26 cellular contexts compared by ENCODE assay signal in the genomic region with DNA sequence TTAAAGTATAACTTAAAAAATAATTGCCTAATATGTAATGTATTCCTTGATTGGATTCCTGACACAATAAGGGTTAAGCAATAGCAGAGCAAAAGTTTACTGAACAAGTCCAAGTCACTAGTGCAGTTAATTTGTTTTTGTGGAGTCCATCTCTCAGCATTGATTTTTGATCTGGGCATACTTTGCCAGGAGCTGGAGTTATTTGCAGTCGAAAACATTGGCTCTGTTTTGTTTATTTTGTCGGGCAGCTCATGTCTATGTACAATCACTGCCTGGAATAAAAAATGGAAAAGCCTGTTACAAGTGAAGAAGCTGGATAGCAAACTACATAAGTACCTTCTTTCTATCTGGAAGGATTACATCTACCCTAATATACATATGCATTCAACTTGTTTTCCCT.
"Had no signal": no experiment of that assay in that cellular context is flagged by ENCODE, and none has a peak within 500 bp of the region (broad histone marks: within the 10 kb centered on the region; RNA-seq: fewer than 3 reads in every experiment).

No MANE protein-coding gene starts in this region.

- DNase-seq: heart left ventricle; hypothalamus; immature natural killer cell; kidney; left colon; left ventricle myocardium superior; lower lobe of right lung; mammary epithelial cell; mesenchymal stem cell; naive thymus-derived CD4-positive, alpha-beta T cell; ovary; posterior cingulate gyrus; psoas muscle; spleen; stimulated activated CD4-positive, alpha-beta T cell treated with anti-CD3 and anti-CD28 coated beads, Interleukin-4, amount 100 ng/mL, for 24 hours; stimulated activated naive CD4-positive, alpha-beta T cell; substantia nigra; upper lobe of left lung had no signal

- H3K27me3 ChIP-seq: heart left ventricle, ovary, spleen, tibial nerve, upper lobe of left lung, vagina had no signal

- H3K4me3 ChIP-seq: heart left ventricle, lower lobe of right lung, ovary, psoas muscle, skin epidermis, spleen, tibial nerve, upper lobe of left lung, vagina had no signal

- H3K36me3 ChIP-seq: heart left ventricle, lower lobe of right lung, ovary, spleen, tibial nerve, upper lobe of left lung, vagina had no signal

- H3K9me3 ChIP-seq: lower lobe of right lung, ovary, psoas muscle, spleen, upper lobe of left lung, vagina had no signal

- H3K27ac Mint-ChIP-seq: immature natural killer cell; mesothelial cell of epicardium; naive thymus-derived CD4-positive, alpha-beta T cell; natural killer cell treated with Interleukin-12 subunit alpha and Interleukin-12 subunit beta and Interleukin-15 and Interleukin-18, amount 100 ng/mL, for 72 hours; stimulated activated effector memory CD8-positive, alpha-beta T cell treated with anti-CD3 and anti-CD28 coated beads, Interleukin-12 subunit alpha, Interleukin-12 subunit beta, amount 100 ng/mL, for 72 hours; stimulated activated naive CD8-positive, alpha-beta T cell treated with anti-CD3 and anti-CD28 coated beads, Interleukin-15, Interleukin-2, amounts not matched to agents 100 ng/mL and 50 ng/mL, for 24 hours had no signal

- ATAC-seq: heart left ventricle; left colon; left ventricle myocardium superior; lower lobe of right lung; naive thymus-derived CD4-positive, alpha-beta T cell; natural killer cell treated with Interleukin-12 subunit alpha and Interleukin-12 subunit beta and Interleukin-15 and Interleukin-18, amount 100 ng/mL, for 72 hours; psoas muscle; sciatic nerve; stimulated activated effector memory CD8-positive, alpha-beta T cell treated with anti-CD3 and anti-CD28 coated beads, Interleukin-12 subunit alpha, Interleukin-12 subunit beta, amount 100 ng/mL, for 72 hours had no signal

- H3K27ac ChIP-seq: heart left ventricle, lower lobe of right lung, ovary, psoas muscle, skin epidermis, spleen, tibial nerve, upper lobe of left lung, vagina had no signal

- H3K27me3 Mint-ChIP-seq: naive thymus-derived CD4-positive, alpha-beta T cell; natural killer cell treated with Interleukin-12 subunit alpha and Interleukin-12 subunit beta and Interleukin-15 and Interleukin-18, amount 100 ng/mL, for 72 hours; stimulated activated naive CD8-positive, alpha-beta T cell treated with anti-CD3 and anti-CD28 coated beads, Interleukin-15, Interleukin-2, amounts not matched to agents 100 ng/mL and 50 ng/mL, for 24 hours had no signal

- H3K4me1 Mint-ChIP-seq: immature natural killer cell; mesothelial cell of epicardium; naive thymus-derived CD4-positive, alpha-beta T cell; stimulated activated effector memory CD8-positive, alpha-beta T cell treated with anti-CD3 and anti-CD28 coated beads, Interleukin-12 subunit alpha, Interleukin-12 subunit beta, amount 100 ng/mL, for 72 hours had no signal

- H3K4me1 ChIP-seq: heart left ventricle, lower lobe of right lung, psoas muscle, spleen, tibial nerve, upper lobe of left lung, vagina had no signal

- H3K4me3 Mint-ChIP-seq: immature natural killer cell; mesothelial cell of epicardium; naive thymus-derived CD4-positive, alpha-beta T cell; natural killer cell treated with Interleukin-12 subunit alpha and Interleukin-12 subunit beta and Interleukin-15 and Interleukin-18, amount 100 ng/mL, for 72 hours; stimulated activated effector memory CD8-positive, alpha-beta T cell treated with anti-CD3 and anti-CD28 coated beads, Interleukin-12 subunit alpha, Interleukin-12 subunit beta, amount 100 ng/mL, for 72 hours; stimulated activated naive CD8-positive, alpha-beta T cell treated with anti-CD3 and anti-CD28 coated beads, Interleukin-15, Interleukin-2, amounts not matched to agents 100 ng/mL and 50 ng/mL, for 24 hours had no signal
